Comparison of ENCODE assay signal across 7 cellular contexts in the genomic region with DNA sequence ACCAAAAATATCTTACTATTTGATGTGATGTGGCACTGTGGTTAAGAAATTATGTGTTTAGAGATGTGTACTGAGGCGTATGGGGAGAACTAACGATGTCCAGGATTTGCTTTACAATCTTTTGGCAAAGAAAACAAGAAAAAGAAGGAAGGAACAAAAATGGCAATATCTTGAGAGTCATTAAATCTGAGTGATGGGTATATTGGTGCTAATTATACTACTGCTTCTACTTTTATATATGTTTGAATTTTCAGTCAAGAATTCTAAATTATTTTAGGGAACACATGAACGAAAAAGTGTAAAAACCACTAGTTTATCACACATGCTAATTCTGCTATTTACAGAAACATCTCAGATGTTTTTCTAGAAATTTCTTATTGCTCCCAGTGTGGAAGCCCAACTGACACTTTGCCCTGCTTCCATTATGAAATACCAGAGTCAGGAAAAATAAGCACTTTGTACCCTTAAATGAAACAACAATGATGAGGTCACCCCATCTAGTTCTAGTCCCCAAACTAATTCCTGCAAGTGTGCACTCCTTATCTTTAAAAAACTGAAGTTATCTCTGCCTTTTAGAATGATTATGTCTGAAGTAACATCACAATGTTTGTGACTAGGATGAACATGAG. TPM values are rescaled to one million over a fixed set of nuclear protein-coding genes. Genes with fewer than 3 reads are reported as not detected.
"Had no signal": no experiment of that assay in that cellular context is flagged by ENCODE, and none has a peak within 500 bp of the region (broad histone marks: within the 10 kb centered on the region; RNA-seq: fewer than 3 reads in every experiment).

No MANE protein-coding gene starts in this region.

- H2AFZ ChIP-seq: GM23338 had no signal

- H3K4me3 ChIP-seq: GM23338 had no signal

- FAIRE-seq: H1, H54 had no signal

- ATAC-seq: GM23338 had no signal

- DNase-seq: H9, HCEC 1CT, KBM-7 had no signal

- H3K4me2 ChIP-seq: GM23338 had no signal

RNA-seq across cellular contexts. Expression of gene TAT, which starts 18.8 kb away (rescaled TPM):
- total RNA-seq: GM23338, H1, H9 had no signal
- polyA plus RNA-seq: IgD-negative memory B cell had no signal

RNA-seq across cellular contexts. Expression of gene CHST4, which starts 31.8 kb away (rescaled TPM):
- polyA plus RNA-seq: IgD-negative memory B cell had no signal
